Comparison of ENCODE assay signal across 23 cellular contexts in genomic region chr5:135835766-135836165, GRCh38. TPM values are rescaled to one million over a fixed set of nuclear protein-coding genes. Genes with fewer than 3 reads are reported as not detected.
"Had no signal": no experiment of that assay in that cellular context is flagged by ENCODE, and none has a peak within 500 bp of the region (broad histone marks: within the 10 kb centered on the region; RNA-seq: fewer than 3 reads in every experiment).

No MANE protein-coding gene starts in this region.

- DNase-seq: activated B cell treated with CpG ODN at 0.5 μM for 24 hours; activated CD4-positive, alpha-beta T cell treated with anti-CD3 and anti-CD28 coated beads, Interleukin-2, amount 10 ng/mL, durations not matched to agents 7 days and 5 days; activated naive CD4-positive, alpha-beta T cell treated with anti-CD3 and anti-CD28 coated beads, Interleukin-2, amount 50 U/mL, for 16 hours; activated T-cell treated with anti-CD3 and anti-CD28 coated beads for 4 hours; hippocampal formation; kidney glomerular epithelial cell; psoas muscle; stimulated activated CD4-positive, alpha-beta T cell treated with anti-CD3 and anti-CD28 coated beads, Interleukin-1b, Interleukin-23, amount 100 ng/mL, for 48 hours; SW 1271; testis had no signal

- H3K9me3 ChIP-seq: esophagus muscularis mucosa, psoas muscle, right lobe of liver, testis had no signal

- H3K27ac Mint-ChIP-seq: activated B cell treated with CpG ODN at 0.5 μM for 24 hours; activated CD4-positive, alpha-beta T cell treated with anti-CD3 and anti-CD28 coated beads, Interleukin-2, amount 10 ng/mL, durations not matched to agents 7 days and 5 days; activated T-helper 2 cell treated with anti-CD3 and anti-CD28 coated beads, Interferon-gamma antibody, Interleukin-2, Interleukin-4, amounts not matched to agents 10 μg/mL and 5 μg/mL and 100 μg/mL, durations not matched to agents 14 hours and 24 hours and 36 hours; mesothelial cell of epicardium had no signal

- H3K27me3 ChIP-seq: right lobe of liver, testis had no signal

- H3K36me3 Mint-ChIP-seq: mesothelial cell of epicardium had no signal

- H3K4me1 ChIP-seq: right lobe of liver had no signal

- H3K36me3 ChIP-seq: esophagus muscularis mucosa, right lobe of liver, stomach had no signal

- H3K4me3 Mint-ChIP-seq: activated B cell treated with CpG ODN at 0.5 μM for 24 hours; activated CD4-positive, alpha-beta T cell treated with anti-CD3 and anti-CD28 coated beads, Interleukin-2, amount 10 ng/mL, durations not matched to agents 7 days and 5 days had no signal

- H3K27ac ChIP-seq: esophagus muscularis mucosa, psoas muscle, stomach, testis had no signal

RNA-seq across cellular contexts. Expression of gene SLC25A48, which starts 1.3 kb away (rescaled TPM):
- total RNA-seq: activated B cell treated with CpG ODN at 0.5 μM for 24 hours; activated CD4-positive, alpha-beta T cell treated with anti-CD3 and anti-CD28 coated beads, Interleukin-2, amount 10 ng/mL, durations not matched to agents 7 days and 5 days; activated CD8-positive, alpha-beta memory T cell treated with anti-CD3 and anti-CD28 coated beads for 36 hours; activated T-helper 2 cell treated with anti-CD3 and anti-CD28 coated beads, Interferon-gamma antibody, Interleukin-2, Interleukin-4, amounts not matched to agents 10 μg/mL and 5 μg/mL and 100 μg/mL, durations not matched to agents 14 hours and 24 hours and 36 hours; glomerular endothelial cell; T-helper 2 cell treated with Interferon-gamma antibody and Interleukin-4, amounts not matched to agents 100 ng/mL and 5 ng/mL, for 36 hours had no signal

RNA-seq across cellular contexts. Expression of gene IL9, which starts 59.9 kb away (rescaled TPM):
- total RNA-seq: activated B cell treated with CpG ODN at 0.5 μM for 24 hours; activated CD4-positive, alpha-beta T cell treated with anti-CD3 and anti-CD28 coated beads, Interleukin-2, amount 10 ng/mL, durations not matched to agents 7 days and 5 days; esophagus muscularis mucosa; glomerular endothelial cell; lower leg skin; mesothelial cell of epicardium; omental fat pad; psoas muscle; right lobe of liver; stomach; testis; urinary bladder had no signal
- polyA plus RNA-seq: adipose tissue, neural cell, psoas muscle, stomach, urinary bladder had no signal
